In the genomic region with DNA sequence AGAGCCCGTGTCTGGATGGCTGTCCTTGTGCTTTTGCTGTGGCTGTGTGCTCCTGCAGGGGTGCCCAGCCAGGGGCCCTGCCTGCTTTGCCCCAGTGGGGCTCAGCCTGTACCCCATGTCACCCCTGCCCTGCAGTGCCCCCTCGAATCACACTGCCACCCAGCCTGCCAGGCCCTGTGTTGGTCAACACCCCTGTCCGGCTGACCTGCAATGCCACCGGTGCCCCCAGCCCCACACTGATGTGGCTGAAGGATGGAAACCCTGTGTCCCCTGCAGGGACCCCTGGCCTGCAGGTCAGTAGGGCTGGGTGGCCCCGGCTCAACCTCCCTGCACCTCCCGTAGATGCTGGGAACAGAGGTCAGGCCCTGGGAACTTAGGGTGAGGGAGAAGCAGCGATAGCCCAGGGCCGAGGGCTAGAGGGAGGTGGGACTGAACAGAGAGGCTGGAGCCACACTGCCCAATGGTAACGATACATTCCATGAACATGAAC, we compare ENCODE assay signal across 24 cellular contexts.
DNase-seq lines count a peak whose midpoint lies in the region; ATAC-seq and TF ChIP-seq lines count a peak whose summit lies in the region.
"Had no signal": no experiment of that assay in that cellular context is flagged by ENCODE, and none has a peak within 500 bp of the region (broad histone marks: within the 10 kb centered on the region; RNA-seq: fewer than 3 reads in every experiment).

No MANE protein-coding gene starts in this region.

- H3K36me3 Mint-ChIP-seq in chondrocyte (ENCODE audit: low read depth), result peaks cover 2% of the 10 kb centered on the region
- H3K36me3 Mint-ChIP-seq: CD14-positive monocyte; CD4-positive, alpha-beta memory T cell; CD4-positive, CD25-positive, alpha-beta regulatory T cell; CD8-positive, alpha-beta memory T cell had no signal

- H3K36me3 ChIP-seq in HEK293 (ENCODE audit: control insufficient read depth in 2 of 2, insufficient read depth in 1 of 2, low read length in 2 of 2) (no peaks in the 10 kb centered on the region), neuronal stem cell (replicated peaks in 1 of 2; ENCODE audit: control insufficient read depth in 2 of 2, insufficient read depth in 2 of 2, low read length in 2 of 2) (no peaks in the 10 kb centered on the region)
- H3K36me3 ChIP-seq: BE2C, BLaER1 had no signal

- CTCF ChIA-PET in HEK293 (lab: Yijun Ruan, JAX), result interaction anchor here (0.7 kb wide), 1 partner anchor 23 kb away, joined by 3 read pairs; no protein-coding TSS in a partner anchor

- H3K27me3 ChIP-seq in neuronal stem cell (ENCODE audit: control insufficient read depth in 3 of 3, insufficient read depth in 3 of 3, low read depth in 1 of 3, low read length in 3 of 3), result peaks cover 0 to 1% (median 0%) of the 10 kb centered on the region in 3 experiments
- H3K27me3 ChIP-seq: BE2C, BLaER1 had no signal

- no CpG with 5 or more reads among the region's 9 CpGs for WGBS in neuronal stem cell (ENCODE audit: extremely low coverage in 2 of 2, insufficient read length in 2 of 2, insufficient replicate concordance in 1 of 2), 2 donors

- no peak overlapping the region for H2AFZ ChIP-seq in neuronal stem cell (ENCODE audit: low read length)

- H3K79me1 ChIP-seq in neuronal stem cell (ENCODE audit: low read depth, low read length), result no peaks in the 10 kb centered on the region

- peak overlapping the region; percentile 39 for H3K23ac ChIP-seq in neuronal stem cell (ENCODE audit: low read depth, low read length, poor library complexity)

- TF ChIP-seq CTCF in HEK293 (tag by site-specific recombination; IDR thresholded peaks at IDR 0.05) (no peak), chondrocyte (IDR thresholded peaks at IDR 0.05) (no peak)

- H3K4me1 ChIP-seq in HEK293 (ENCODE audit: control insufficient read depth, insufficient read depth, low read length) (no peaks in the 10 kb centered on the region), neuronal stem cell (ENCODE audit: control insufficient read depth in 2 of 2, insufficient read depth in 1 of 2, low read depth in 1 of 2, low read length in 2 of 2) (no peaks in the 10 kb centered on the region)
- H3K4me1 ChIP-seq: BE2C had no signal

- no peaks in the 10 kb centered on the region for H3K9me3 ChIP-seq in HEK293 (ENCODE audit: control insufficient read depth, insufficient read depth, low read depth, low read length)
- no peaks in the 10 kb centered on the region for H3K9me3 ChIP-seq in neuronal stem cell (replicated peaks in 1 of 2; ENCODE audit: control insufficient read depth in 2 of 2, insufficient read depth in 1 of 2, low read depth in 1 of 2, low read length in 2 of 2)
- H3K9me3 ChIP-seq: BE2C had no signal

- no peaks in the 10 kb centered on the region for H3K4me1 Mint-ChIP-seq in chondrocyte (ENCODE audit: low read depth)
- H3K4me1 Mint-ChIP-seq: CD14-positive monocyte; CD4-positive, alpha-beta memory T cell; CD4-positive, CD25-positive, alpha-beta regulatory T cell; CD8-positive, alpha-beta memory T cell had no signal

- no peak overlapping the region for H3K4me2 ChIP-seq in neuronal stem cell (ENCODE audit: insufficient read depth, low read length, poor library complexity, severe bottlenecking)
- H3K4me2 ChIP-seq: BLaER1 had no signal

- H3K27ac ChIP-seq in HEK293 (ENCODE audit: extremely low read depth, low read depth, low read length), result no peak overlapping the region
- H3K27ac ChIP-seq in neuronal stem cell (replicated peaks; ENCODE audit: low read length), result no peak overlapping the region
- H3K27ac ChIP-seq: BLaER1 had no signal

- no peak overlapping the region for H3K4me3 Mint-ChIP-seq in chondrocyte (ENCODE audit: unreplicated experiment)
- H3K4me3 Mint-ChIP-seq: CD14-positive monocyte; CD4-positive, alpha-beta memory T cell; CD4-positive, CD25-positive, alpha-beta regulatory T cell; CD8-positive, alpha-beta memory T cell had no signal

- peaks cover 27% of the 10 kb centered on the region for H3K27me3 Mint-ChIP-seq in chondrocyte (ENCODE audit: low read depth)
- H3K27me3 Mint-ChIP-seq: CD4-positive, CD25-positive, alpha-beta regulatory T cell had no signal

- H3K4me3 ChIP-seq in HEK293 (ENCODE audit: low read depth, low read length), result no peak overlapping the region
- no peak overlapping the region for H3K4me3 ChIP-seq in neuronal stem cell (ENCODE audit: low read length in 2 of 2)
- H3K4me3 ChIP-seq: BLaER1, GM12878 had no signal

- no peak overlapping the region for H2AK5ac ChIP-seq in neuronal stem cell (ENCODE audit: low read depth, low read length)

- no peak overlapping the region for H2BK15ac ChIP-seq in neuronal stem cell (ENCODE audit: low read length)

- H2BK12ac ChIP-seq in neuronal stem cell (ENCODE audit: low read length), result no peak overlapping the region

- no peak overlapping the region for H3K27ac Mint-ChIP-seq in chondrocyte (ENCODE audit: unreplicated experiment)
- H3K27ac Mint-ChIP-seq: CD14-positive monocyte; CD4-positive, alpha-beta memory T cell; CD4-positive, CD25-positive, alpha-beta regulatory T cell; CD8-positive, alpha-beta memory T cell had no signal

- H3K9ac ChIP-seq in neuronal stem cell (ENCODE audit: low read depth, low read length, poor library complexity), result no peak overlapping the region
- H3K9ac ChIP-seq: BLaER1 had no signal

- H2BK120ac ChIP-seq in neuronal stem cell (ENCODE audit: low read depth, low read length), result no peak overlapping the region

- H4K8ac ChIP-seq in neuronal stem cell (ENCODE audit: low read depth, low read length), result no peak overlapping the region

- no peak for ATAC-seq in GM19455 (IDR thresholded peaks at IDR 0.05; ENCODE audit: unreplicated experiment)
- ATAC-seq: GM12878 had no signal

- no peaks in the 10 kb centered on the region for H3K9me3 Mint-ChIP-seq in chondrocyte (ENCODE audit: low read depth)
- H3K9me3 Mint-ChIP-seq: CD14-positive monocyte; CD8-positive, alpha-beta memory T cell had no signal

- POLR2A ChIA-PET in HEK293 (lab: Yijun Ruan, JAX), result no interaction called here

- peak overlapping the region; percentile 92 for H3K4ac ChIP-seq in neuronal stem cell (ENCODE audit: low read length)

- peak overlapping the region; percentile 72 for H3K18ac ChIP-seq in neuronal stem cell (ENCODE audit: low read length)

- H4K91ac ChIP-seq in neuronal stem cell (ENCODE audit: low read depth, low read length, poor library complexity), result no peak overlapping the region

- H2BK5ac ChIP-seq in neuronal stem cell (ENCODE audit: low read length), result peak overlapping the region; percentile 68

- peak; percentile 92 for DNase-seq in chondrocyte (ENCODE audit: low spot score)
- DNase-seq in neuronal stem cell (ENCODE audit: low spot score), result no peak
- no peak for DNase-seq in NCI-H526 treated with DMSO at 0.1 percent for 48 hours (lab: John Stamatoyannopoulos, UW)
- no peak for DNase-seq in NCI-H1694 treated with DMSO at 0.1 percent for 48 hours (lab: John Stamatoyannopoulos, UW)
- DNase-seq: 8988T; ACHN; BE2C; C1 segment of cervical spinal cord; CD4-positive, alpha-beta memory T cell; CD4-positive, CD25-positive, alpha-beta regulatory T cell; CD8-positive, alpha-beta memory T cell; COR-L47; DMS 273 treated with DMSO at 0.1 percent for 48 hours; DMS153; DMS53; DMS79; DND-41; EL; GDM1 had no signal

- no peak overlapping the region for H3K14ac ChIP-seq in neuronal stem cell (ENCODE audit: low read length)

TF ChIP-seq in HEK293, 187 proteins besides CTCF, POLR2A, EP300 and RAD21:
- 0 out of 2 replicates have a peak, but pooled peaks have one; percentile 20 for TF ChIP-seq GLIS2 (tag by site-specific recombination; IDR thresholded peaks at IDR 0.05)
- no peak for TF ChIP-seq ZBTB8A (tag by site-specific recombination; IDR thresholded peaks at IDR 0.05)
- TF ChIP-seq TRIM28 (IDR thresholded peaks at IDR 0.05; ENCODE audit: borderline replicate concordance, low read length), result no peak
- TF ChIP-seq ZNF366 (tag by site-specific recombination; conservative IDR thresholded peaks at IDR 0.05), result no peak
